Comparison of ENCODE assay signal across 11 cellular contexts in the genomic region with DNA sequence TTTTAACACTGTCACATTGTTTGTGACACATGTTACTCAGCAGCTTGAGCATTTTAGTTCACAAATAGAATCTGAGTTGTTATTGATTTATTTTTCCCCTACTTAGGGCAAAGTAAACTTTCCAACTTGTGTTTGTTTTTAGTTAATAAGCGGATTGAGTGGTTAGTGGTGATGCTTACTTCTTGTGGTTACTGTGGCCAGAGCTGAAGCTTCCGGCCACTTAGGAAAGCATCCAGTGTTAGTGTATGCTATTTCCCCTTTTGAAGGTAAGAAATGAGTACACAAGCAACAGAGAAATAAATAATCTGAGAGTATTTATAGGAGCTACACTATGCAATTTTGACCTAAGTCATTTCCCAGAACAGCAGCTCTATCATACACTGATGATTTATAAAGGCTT.
DNase-seq lines count a peak whose midpoint lies in the region; ATAC-seq and TF ChIP-seq lines count a peak whose summit lies in the region.
"Had no signal": no experiment of that assay in that cellular context is flagged by ENCODE, and none has a peak within 500 bp of the region (broad histone marks: within the 10 kb centered on the region; RNA-seq: fewer than 3 reads in every experiment).

No MANE protein-coding gene starts in this region.

- H3K27ac ChIP-seq in body of pancreas = no peak overlapping the region

- no peak for TF ChIP-seq POLR2A in body of pancreas (IDR thresholded peaks at IDR 0.05)

- peak; percentile 30 for DNase-seq in SKM-1 (lab: John Stamatoyannopoulos, UW; ENCODE audit: unreplicated experiment)
- DNase-seq in body of pancreas = no peak
- no peak for DNase-seq in NCI-H69 (lab: John Stamatoyannopoulos, UW)
- DNase-seq in kidney tubule cell (ENCODE audit: low spot score) = no peak
- DNase-seq in stimulated activated CD8-positive, alpha-beta memory T cell treated with anti-CD3 and anti-CD28 coated beads, Interleukin-4, amount 100 ng/mL, for 48 hours = no peak
- DNase-seq: activated gamma-delta T cell; CD8-positive, alpha-beta T cell; NCI-H1694 treated with DMSO at 0.1 percent for 48 hours had no signal

- H3K36me3 ChIP-seq in body of pancreas (replicated peaks in 1 of 2; ENCODE audit: insufficient read depth in 1 of 2, low read depth in 2 of 2) = no peaks in the 10 kb centered on the region

- no peak for TF ChIP-seq CTCF in body of pancreas (IDR thresholded peaks at IDR 0.05)

- intact Hi-C loops in body of pancreas (cut with DNase I) = no loop called here

- H3K27me3 ChIP-seq in body of pancreas = no peaks in the 10 kb centered on the region

- H3K4me1 ChIP-seq in body of pancreas = no peaks in the 10 kb centered on the region

- no peak overlapping the region for H3K4me3 ChIP-seq in body of pancreas

- ATAC-seq in GM18502 (IDR thresholded peaks at IDR 0.05; ENCODE audit: poor library complexity, unreplicated experiment) (peak; percentile 85), GM21576 (IDR thresholded peaks at IDR 0.05; ENCODE audit: unreplicated experiment) (peak; percentile 75), HG03196 (IDR thresholded peaks at IDR 0.05; ENCODE audit: unreplicated experiment) (peak; percentile 97), body of pancreas (no peak)
- ATAC-seq: CD8-positive, alpha-beta T cell had no signal

- WGBS in body of pancreas, 2 donors = 11 to 15% methylated on average over 2 of the region's 2 CpGs

- no peaks in the 10 kb centered on the region for H3K9me3 ChIP-seq in body of pancreas
